Comparison of ENCODE assay signal across 9 cellular contexts in genomic region chr5:135944967-135945560, GRCh38. TPM values are rescaled to one million over a fixed set of nuclear protein-coding genes. Genes with fewer than 3 reads are reported as not detected.
DNase-seq lines count a peak whose midpoint lies in the region; ATAC-seq, FAIRE-seq and TF ChIP-seq lines count a peak whose summit lies in the region.
"Had no signal": no experiment of that assay in that cellular context is flagged by ENCODE, and none has a peak within 500 bp of the region (broad histone marks: within the 10 kb centered on the region; RNA-seq: fewer than 3 reads in every experiment).

No MANE protein-coding gene starts in this region.

- peaks cover 16% of the 10 kb centered on the region for H3K27me3 Mint-ChIP-seq in CD8-positive, alpha-beta T cell (ENCODE audit: low read depth)

- H3K36me3 ChIP-seq in CD8-positive, alpha-beta T cell (ENCODE audit: insufficient read depth, low read length), result no peaks in the 10 kb centered on the region
- H3K36me3 ChIP-seq in WERI-Rb-1 (no peaks in the 10 kb centered on the region), pancreas (no peaks in the 10 kb centered on the region)

- no peaks in the 10 kb centered on the region for H3K9me3 ChIP-seq in CD8-positive, alpha-beta T cell (ENCODE audit: low read length)
- H3K9me3 ChIP-seq in WERI-Rb-1 (ENCODE audit: severe bottlenecking), result no peaks in the 10 kb centered on the region
- no peaks in the 10 kb centered on the region for H3K9me3 ChIP-seq in pancreas

- no peaks in the 10 kb centered on the region for H3K27me3 ChIP-seq in CD8-positive, alpha-beta T cell (ENCODE audit: insufficient read depth, low read length)
- no peaks in the 10 kb centered on the region for H3K27me3 ChIP-seq in WERI-Rb-1 (ENCODE audit: insufficient read depth, low read depth, severe bottlenecking)
- H3K27me3 ChIP-seq in foreskin keratinocyte, result peaks cover 16% of the 10 kb centered on the region
- no peaks in the 10 kb centered on the region for H3K27me3 ChIP-seq in pancreas

- WGBS in pancreas, 2 donors, result 0 to 2% methylated on average over 3 of the region's 3 CpGs

- peak; percentile 94 for FAIRE-seq in pancreas (lab: Jason Lieb, UNC)

- CTCF ChIA-PET in CD8-positive, alpha-beta T cell (lab: Charles Lee), result interaction anchor here (0.6 to 2.1 kb wide), 8 partner anchors 14 to 268 kb away, joined by 3 to 13 read pairs (median 3); no protein-coding TSS in a partner anchor

- POLR2A ChIA-PET in CD8-positive, alpha-beta T cell (lab: Charles Lee), result no interaction called here

- peak in 1 of 7 experiments; percentile 7 for DNase-seq in CD8-positive, alpha-beta T cell
- DNase-seq in GM19240 (ENCODE audit: insufficient read length, low spot score) (peak; percentile 12), NCI-H2171 (lab: John Stamatoyannopoulos, UW) (peak; percentile 38), WERI-Rb-1 (peak; percentile 54), foreskin keratinocyte (peak in 1 of 2 donors; percentile 44), pancreas (peak in 3 of 6 donors; percentile 25 to 48 (median 32)), mesenteric fat pad (ENCODE audit: low spot score) (no peak)

- no peak overlapping the region for H3K27ac Mint-ChIP-seq in CD8-positive, alpha-beta T cell
- H3K27ac Mint-ChIP-seq: T-cell had no signal

- H3K27ac ChIP-seq in CD8-positive, alpha-beta T cell (ENCODE audit: low read depth, low read length), result no peak overlapping the region
- no peak overlapping the region for H3K27ac ChIP-seq in WERI-Rb-1
- H3K27ac ChIP-seq in foreskin keratinocyte, result no peak overlapping the region
- no peak overlapping the region for H3K27ac ChIP-seq in pancreas

- no peak for ATAC-seq in CD8-positive, alpha-beta T cell
- ATAC-seq in foreskin keratinocyte, result peak; percentile 62
- peak; percentile 43 to 82 (median 76) for ATAC-seq in pancreas
- no peak for ATAC-seq in GM21576 (IDR thresholded peaks at IDR 0.05; ENCODE audit: unreplicated experiment)
- ATAC-seq: T-cell had no signal

- no peak overlapping the region for H3K4me3 Mint-ChIP-seq in CD8-positive, alpha-beta T cell
- H3K4me3 Mint-ChIP-seq: T-cell had no signal

- intact Hi-C loops in CD8-positive, alpha-beta T cell (cut with DNase I, micrococcal nuclease), result loop anchor here (1.0 to 2.0 kb wide), 7 partner anchors 117 to 268 kb away; no protein-coding TSS in a partner anchor
- intact Hi-C loops in pancreas (cut with DNase I), result loop anchor here in 1 of 3 donors (10.0 kb wide), 1 partner anchor 230 kb away; no protein-coding TSS in a partner anchor

- TF ChIP-seq CTCF in CD8-positive, alpha-beta T cell (IDR thresholded peaks at IDR 0.05), result peak; percentile 69
- TF ChIP-seq CTCF in WERI-Rb-1 (IDR thresholded peaks at IDR 0.05; ENCODE audit: low read depth, low read length), result peak; percentile 59
- peak; percentile 91 for TF ChIP-seq CTCF in foreskin keratinocyte (conservative IDR thresholded peaks at IDR 0.05)
- peak in 3 of 4 donors; percentile 34 to 67 (median 65) for TF ChIP-seq CTCF in pancreas (IDR thresholded peaks at IDR 0.05)

- no peaks in the 10 kb centered on the region for H3K9me3 Mint-ChIP-seq in CD8-positive, alpha-beta T cell
- H3K9me3 Mint-ChIP-seq: T-cell had no signal

- H3K4me1 Mint-ChIP-seq in CD8-positive, alpha-beta T cell (ENCODE audit: low read depth), result no peaks in the 10 kb centered on the region
- H3K4me1 Mint-ChIP-seq: T-cell had no signal

- H3K4me1 ChIP-seq in CD8-positive, alpha-beta T cell (ENCODE audit: insufficient read depth, low read length), result no peaks in the 10 kb centered on the region
- H3K4me1 ChIP-seq in foreskin keratinocyte (no peaks in the 10 kb centered on the region), pancreas (no peaks in the 10 kb centered on the region)

- no peak overlapping the region for H3K4me3 ChIP-seq in CD8-positive, alpha-beta T cell (ENCODE audit: low read depth, low read length)
- H3K4me3 ChIP-seq in WERI-Rb-1 (ENCODE audit: low read depth, low read length), result no peak overlapping the region
- no peak overlapping the region for H3K4me3 ChIP-seq in pancreas

- H3K36me3 Mint-ChIP-seq in CD8-positive, alpha-beta T cell, result no peaks in the 10 kb centered on the region
- H3K36me3 Mint-ChIP-seq: T-cell had no signal

RNA-seq across cellular contexts. Expression of gene LECT2, which starts 9.7 kb away (rescaled TPM):
- total RNA-seq in CD8-positive, alpha-beta T cell, result not detected
- total RNA-seq in foreskin keratinocyte (not detected in 2 replicates), pancreas (not detected), mesenteric fat pad (not detected)
- polyA plus RNA-seq in foreskin keratinocyte (not detected in 2 replicates), pancreas (not detected)
- total RNA-seq: T-cell had no signal

RNA-seq across cellular contexts. Expression of gene IL9, which starts 49.4 kb away (rescaled TPM):
- not detected for total RNA-seq in CD8-positive, alpha-beta T cell
- total RNA-seq in foreskin keratinocyte (not detected in 2 replicates), pancreas (not detected), mesenteric fat pad (not detected)
- polyA plus RNA-seq in foreskin keratinocyte (not detected in 2 replicates), pancreas (not detected)
- total RNA-seq: T-cell had no signal

Comparison
In these comparisons a context has a peak if more than half of its experiments do, and no peak if none do; other contexts are left out.
1. ATAC-seq: peak in foreskin keratinocyte (single experiment) and pancreas (4 of 4); none in CD8-positive, alpha-beta T cell (single experiment) and GM21576 (single experiment).
2. Peak in every context shown above with its lines, with median percentiles within 50 percentile points of each other: CTCF ChIP-seq.